11 cellular contexts compared by ENCODE assay signal in the genomic region with DNA sequence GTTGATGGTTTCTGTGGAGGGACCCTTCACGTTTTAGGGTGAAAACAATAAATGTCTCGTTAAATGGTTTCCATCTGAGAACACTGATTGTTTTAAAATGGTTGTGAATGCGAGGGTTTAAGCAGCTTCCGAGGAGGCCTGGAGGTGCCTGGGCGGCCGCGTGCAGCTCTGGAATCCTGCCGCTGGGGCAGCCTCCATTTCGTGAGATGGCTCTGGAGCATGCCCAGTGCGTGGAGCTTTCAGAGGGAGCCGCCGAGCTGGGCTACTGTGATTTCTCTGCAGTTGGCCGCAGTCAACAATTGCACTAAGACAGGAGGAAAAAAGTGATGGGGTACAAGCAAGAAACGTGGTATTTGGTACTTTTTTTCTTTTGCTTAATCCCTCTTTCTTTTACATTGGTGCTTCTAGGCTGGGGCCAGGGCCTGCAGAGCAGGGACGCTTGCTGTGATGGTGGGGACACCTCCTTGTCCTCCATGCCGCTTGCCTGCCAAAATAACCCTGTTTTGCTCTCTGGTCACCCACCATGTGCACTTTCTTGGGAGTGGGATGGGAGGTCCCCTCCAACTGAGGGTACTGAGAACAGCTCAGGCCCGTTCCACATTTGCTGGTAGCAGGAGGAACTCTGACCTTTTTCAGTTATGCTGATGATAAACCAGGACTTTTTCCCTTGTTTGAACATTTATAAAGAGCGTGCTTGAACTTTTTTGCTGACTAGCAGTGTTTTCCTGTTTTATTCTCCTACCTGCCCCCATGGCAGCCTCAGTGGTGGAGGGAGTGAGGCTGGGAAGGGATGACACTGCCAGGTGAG. TPM values are rescaled to one million over a fixed set of nuclear protein-coding genes. Genes with fewer than 3 reads are reported as not detected.
DNase-seq lines count a peak whose midpoint lies in the region; ATAC-seq and TF ChIP-seq lines count a peak whose summit lies in the region.
"Had no signal": no experiment of that assay in that cellular context is flagged by ENCODE, and none has a peak within 500 bp of the region (broad histone marks: within the 10 kb centered on the region; RNA-seq: fewer than 3 reads in every experiment).

No MANE protein-coding gene starts in this region.

- H3K4me1 ChIP-seq in ovary (ENCODE audit: insufficient read depth) (peaks cover 34% of the 10 kb centered on the region), mammary epithelial cell (ENCODE audit: insufficient read depth, low read length) (peaks cover 8% of the 10 kb centered on the region)

- H3K27me3 Mint-ChIP-seq in T-helper 17 cell: no peaks in the 10 kb centered on the region
- no peaks in the 10 kb centered on the region for H3K27me3 Mint-ChIP-seq in activated naive CD4-positive, alpha-beta T cell treated with anti-CD3 and anti-CD28 coated beads, Interleukin-2, amount 10 ng/mL, durations not matched to agents 7 days and 5 days
- H3K27me3 Mint-ChIP-seq: CD8-positive, alpha-beta memory T cell; stimulated activated naive CD8-positive, alpha-beta T cell treated with anti-CD3 and anti-CD28 coated beads, Interleukin-15, Interleukin-2, amounts not matched to agents 100 ng/mL and 50 ng/mL, for 24 hours had no signal

- no peaks in the 10 kb centered on the region for H3K9me3 Mint-ChIP-seq in activated naive CD4-positive, alpha-beta T cell treated with anti-CD3 and anti-CD28 coated beads, Interleukin-2, amount 10 ng/mL, durations not matched to agents 7 days and 5 days
- H3K9me3 Mint-ChIP-seq: CD8-positive, alpha-beta memory T cell; stimulated activated naive CD8-positive, alpha-beta T cell treated with anti-CD3 and anti-CD28 coated beads, Interleukin-15, Interleukin-2, amounts not matched to agents 100 ng/mL and 50 ng/mL, for 24 hours had no signal

- no peak for TF ChIP-seq EP300 in ovary (IDR thresholded peaks at IDR 0.05)

- no TSS peak for BruUV-seq in mammary epithelial cell (replicated peaks; lab: Mats Ljungman, UMichigan)

- dilution Hi-C loops in mammary epithelial cell (cut with HindIII; ENCODE audit: low sequenced_read_pairs): no loop called here

- in situ Hi-C loops in mammary epithelial cell (cut with MboI; ENCODE audit: low sequenced_read_pairs in 2 of 2): no loop called here

- no peak for TF ChIP-seq POLR2A in ovary (IDR thresholded peaks at IDR 0.05)

- H3K36me3 Mint-ChIP-seq in T-helper 17 cell (ENCODE audit: low read depth): peaks cover 8% of the 10 kb centered on the region
- peaks cover 18% of the 10 kb centered on the region for H3K36me3 Mint-ChIP-seq in activated naive CD4-positive, alpha-beta T cell treated with anti-CD3 and anti-CD28 coated beads, Interleukin-2, amount 10 ng/mL, durations not matched to agents 7 days and 5 days

- peak overlapping the region; percentile 59 for H3K27ac Mint-ChIP-seq in T-helper 17 cell
- H3K27ac Mint-ChIP-seq in activated naive CD4-positive, alpha-beta T cell treated with anti-CD3 and anti-CD28 coated beads, Interleukin-2, amount 10 ng/mL, durations not matched to agents 7 days and 5 days: no peak overlapping the region
- H3K27ac Mint-ChIP-seq: stimulated activated naive CD8-positive, alpha-beta T cell treated with anti-CD3 and anti-CD28 coated beads, Interleukin-15, Interleukin-2, amounts not matched to agents 100 ng/mL and 50 ng/mL, for 24 hours had no signal

- WGBS in ovary, 3 donors: 27 to 54% (median 51%) methylated on average over 18 of the region's 18 CpGs
- WGBS in mammary epithelial cell (ENCODE audit: low coverage, missing lambda C conversion rate): 94% methylated on average over 18 of the region's 18 CpGs

- H3K79me2 ChIP-seq in mammary epithelial cell (ENCODE audit: insufficient read depth, low read length): peaks cover 94% of the 10 kb centered on the region

- H4K20me1 ChIP-seq in mammary epithelial cell (ENCODE audit: insufficient read depth, low read length): no peaks in the 10 kb centered on the region

- no peaks in the 10 kb centered on the region for H3K36me3 ChIP-seq in ovary
- peaks cover 4% of the 10 kb centered on the region for H3K36me3 ChIP-seq in mammary epithelial cell (ENCODE audit: insufficient read depth, low read length)
- H3K36me3 ChIP-seq: left ventricle myocardium inferior had no signal

- H3K4me3 ChIP-seq in ovary: no peak overlapping the region
- no peak overlapping the region for H3K4me3 ChIP-seq in mammary epithelial cell (replicated peaks in 1 of 3; ENCODE audit: insufficient read depth in 1 of 3, low read depth in 2 of 3, low read length in 3 of 3)
- H3K4me3 ChIP-seq: left ventricle myocardium inferior had no signal

- H3K4me3 Mint-ChIP-seq in T-helper 17 cell: no peak overlapping the region
- no peak overlapping the region for H3K4me3 Mint-ChIP-seq in activated naive CD4-positive, alpha-beta T cell treated with anti-CD3 and anti-CD28 coated beads, Interleukin-2, amount 10 ng/mL, durations not matched to agents 7 days and 5 days
- H3K4me3 Mint-ChIP-seq: CD8-positive, alpha-beta memory T cell; stimulated activated naive CD8-positive, alpha-beta T cell treated with anti-CD3 and anti-CD28 coated beads, Interleukin-15, Interleukin-2, amounts not matched to agents 100 ng/mL and 50 ng/mL, for 24 hours had no signal

- no peak overlapping the region for H3K4me2 ChIP-seq in mammary epithelial cell (ENCODE audit: insufficient read depth, low read depth, low read length)

- peaks cover 41% of the 10 kb centered on the region for H3K4me1 Mint-ChIP-seq in T-helper 17 cell
- peaks cover 12% of the 10 kb centered on the region for H3K4me1 Mint-ChIP-seq in activated naive CD4-positive, alpha-beta T cell treated with anti-CD3 and anti-CD28 coated beads, Interleukin-2, amount 10 ng/mL, durations not matched to agents 7 days and 5 days

- peak overlapping the region; percentile 19 to 34 for H3K27ac ChIP-seq in ovary
- no peak overlapping the region for H3K27ac ChIP-seq in mammary epithelial cell (ENCODE audit: insufficient read depth, low read depth, low read length)
- H3K27ac ChIP-seq: left ventricle myocardium inferior had no signal

- H2AFZ ChIP-seq in mammary epithelial cell (ENCODE audit: low read depth, low read length): no peak overlapping the region

- peak; percentile 34 for DNase-seq in AG20443 (ENCODE audit: low spot score)
- DNase-seq in T-helper 17 cell: no peak
- DNase-seq in head of caudate nucleus: peak in 41 of 42 donors; percentile 29 to 84 (median 62)
- peak; percentile 53 to 81 (median 61) for DNase-seq in ovary
- DNase-seq in NCI-H510A treated with DMSO at 0.1 percent for 48 hours (lab: John Stamatoyannopoulos, UW): no peak
- no peak for DNase-seq in mammary epithelial cell
- DNase-seq in activated naive CD4-positive, alpha-beta T cell treated with anti-CD3 and anti-CD28 coated beads, Interleukin-2, amount 10 ng/mL, durations not matched to agents 7 days and 5 days: no peak
- DNase-seq: CD8-positive, alpha-beta memory T cell had no signal

- TF ChIP-seq CTCF in ovary (IDR thresholded peaks at IDR 0.05): peak in 1 of 3 donors; percentile 7
- TF ChIP-seq CTCF in mammary epithelial cell (conservative IDR thresholded peaks at IDR 0.05 in 1 of 2, IDR thresholded peaks at IDR 0.05 in 1 of 2; ENCODE audit: extremely low read depth in 1 of 2, insufficient read depth in 1 of 2, low read depth in 1 of 2, low read length in 2 of 2): no peak

- CTCF ChIA-PET in mammary epithelial cell (lab: Charles Lee; ENCODE audit: low non-redundant PET): no interaction called here
- CTCF ChIA-PET in activated naive CD4-positive, alpha-beta T cell treated with anti-CD3 and anti-CD28 coated beads, Interleukin-2, amount 10 ng/mL, durations not matched to agents 7 days and 5 days (lab: Charles Lee): no interaction called here

- ATAC-seq in T-helper 17 cell (no peak), GM19452 (IDR thresholded peaks at IDR 0.05; ENCODE audit: unreplicated experiment) (no peak)

- intact Hi-C loops in head of caudate nucleus (cut with DNase I) (no loop called here), ovary (cut with DNase I) (no loop called here), mammary epithelial cell (cut with micrococcal nuclease) (no loop called here)

- H3K27me3 ChIP-seq in ovary (no peaks in the 10 kb centered on the region), mammary epithelial cell (ENCODE audit: insufficient read depth, low read length) (no peaks in the 10 kb centered on the region)

- H3K9me3 ChIP-seq in T-helper 17 cell (ENCODE audit: control insufficient read depth, low read length, poor library complexity, severe bottlenecking): no peaks in the 10 kb centered on the region
- no peaks in the 10 kb centered on the region for H3K9me3 ChIP-seq in ovary
- no peaks in the 10 kb centered on the region for H3K9me3 ChIP-seq in mammary epithelial cell (replicated peaks; ENCODE audit: insufficient read depth, low read length)
- H3K9me3 ChIP-seq: left ventricle myocardium inferior had no signal

- H3K9ac ChIP-seq in mammary epithelial cell (ENCODE audit: insufficient read depth, low read length): no peak overlapping the region

RNA-seq across cellular contexts. Expression of a gene that starts 47.1 kb away (rescaled TPM):
- total RNA-seq in T-helper 17 cell: 100 to 1,000 TPM; 106 to 108 TPM
- 10 to 100 TPM; 44.9 to 98.5 (median 78.6) TPM for total RNA-seq in ovary
- 10 to 100 TPM; 40.8 to 44.7 TPM for polyA plus RNA-seq in ovary
- 10 to 100 TPM; 55.0 to 83.4 TPM for total RNA-seq in mammary epithelial cell
- 30.8 TPM for polyA plus RNA-seq in mammary epithelial cell
- polyA minus RNA-seq in mammary epithelial cell: 57.6 TPM

Comparison
In these comparisons a context has a peak if more than half of its experiments do, and no peak if none do; other contexts are left out.
1. DNase-seq: peak in AG20443 (single experiment), head of caudate nucleus (41 of 42) and ovary (5 of 5); none in T-helper 17 cell (0 of 3), NCI-H510A treated with DMSO at 0.1 percent for 48 hours (single experiment), mammary epithelial cell (single experiment) and activated naive CD4-positive, alpha-beta T cell treated with anti-CD3 and anti-CD28 coated beads, Interleukin-2, amount 10 ng/mL, durations not matched to agents 7 days and 5 days (single experiment).